10 cellular contexts compared by ENCODE assay signal in the genomic region with DNA sequence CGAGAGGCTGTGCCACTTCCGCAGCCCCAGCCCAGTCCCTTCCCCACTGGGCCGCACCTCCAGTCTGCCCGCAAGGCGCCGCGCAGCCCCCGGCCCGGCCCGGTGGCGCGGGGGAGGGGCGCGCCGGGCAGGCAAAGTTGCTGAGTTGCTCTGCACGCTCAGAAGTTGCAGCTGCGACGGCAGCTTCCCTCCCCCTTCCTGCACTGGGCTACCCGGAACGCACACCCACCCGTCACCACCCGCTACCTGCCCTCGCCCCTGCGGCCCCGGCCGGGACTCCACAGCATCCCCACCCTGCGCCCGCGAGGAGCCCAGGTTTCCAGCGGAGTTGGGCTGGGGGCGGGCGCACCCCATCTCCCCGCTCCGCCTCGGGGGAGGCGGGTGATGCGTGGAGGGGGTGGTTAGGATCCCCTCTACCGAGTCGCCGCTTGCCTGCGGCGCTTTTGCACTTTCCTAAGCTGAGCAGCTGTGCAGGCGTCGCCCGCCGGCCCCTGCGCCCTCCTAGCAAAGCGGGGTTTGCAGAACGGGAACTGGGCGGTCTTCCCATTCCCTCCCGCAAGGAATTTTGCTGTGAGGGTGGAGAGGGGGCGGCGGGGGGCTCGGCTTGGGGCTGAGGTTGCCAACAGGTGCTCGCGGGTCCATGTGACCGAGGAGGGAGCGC. TPM values are rescaled to one million over a fixed set of nuclear protein-coding genes. Genes with fewer than 3 reads are reported as not detected.
DNase-seq lines count a peak whose midpoint lies in the region; ATAC-seq, FAIRE-seq and TF ChIP-seq lines count a peak whose summit lies in the region.
"Had no signal": no experiment of that assay in that cellular context is flagged by ENCODE, and none has a peak within 500 bp of the region (broad histone marks: within the 10 kb centered on the region; RNA-seq: fewer than 3 reads in every experiment).

No MANE protein-coding gene starts in this region.

- ATAC-seq in HG03354 (IDR thresholded peaks at IDR 0.05; ENCODE audit: poor library complexity, severe bottlenecking, unreplicated experiment), result peak; percentile 69

- 0% methylated on average over 11 of the region's 58 CpGs for WGBS in smooth muscle cell (ENCODE audit: low lambda C conversion rate)

- H3K27ac ChIP-seq in SK-N-MC, result peak overlapping the region; percentile 99
- peak overlapping the region; percentile 86 for H3K27ac ChIP-seq in astrocyte (ENCODE audit: low read depth, low read length)
- no peak overlapping the region for H3K27ac ChIP-seq in iPS-18a (ENCODE audit: low read length)
- H3K27ac ChIP-seq in smooth muscle cell (ENCODE audit: low read depth), result peak overlapping the region; percentile 93

- H3K27me3 ChIP-seq in astrocyte (ENCODE audit: insufficient read depth, low read length) (no peaks in the 10 kb centered on the region), iPS-18a (ENCODE audit: control insufficient read depth, insufficient read depth, low read length) (peaks cover 28% of the 10 kb centered on the region), smooth muscle cell (ENCODE audit: low read depth) (no peaks in the 10 kb centered on the region)

- H3K9me3 Mint-ChIP-seq in astrocyte (ENCODE audit: unreplicated experiment), result no peaks in the 10 kb centered on the region

- H3K9me3 ChIP-seq in SK-N-MC (ENCODE audit: low read depth, low read length) (no peaks in the 10 kb centered on the region), astrocyte (ENCODE audit: insufficient read depth, low read depth, low read length) (no peaks in the 10 kb centered on the region), iPS-18a (ENCODE audit: control insufficient read depth, low read depth, low read length) (no peaks in the 10 kb centered on the region), smooth muscle cell (replicated peaks; ENCODE audit: low read depth) (no peaks in the 10 kb centered on the region)

- H3K4me1 Mint-ChIP-seq in astrocyte (ENCODE audit: low read depth, unreplicated experiment), result peaks cover 13% of the 10 kb centered on the region

- H3K36me3 ChIP-seq in SK-N-MC (ENCODE audit: insufficient read depth, low read length) (no peaks in the 10 kb centered on the region), astrocyte (ENCODE audit: insufficient read depth, low read length) (no peaks in the 10 kb centered on the region), iPS-18a (ENCODE audit: control insufficient read depth, low read depth, low read length) (no peaks in the 10 kb centered on the region), smooth muscle cell (ENCODE audit: low read depth) (no peaks in the 10 kb centered on the region)

- H3F3A ChIP-seq in smooth muscle cell (ENCODE audit: low read depth), result peaks cover 4% of the 10 kb centered on the region

- peak overlapping the region; percentile 34 for H3K4me3 Mint-ChIP-seq in astrocyte (ENCODE audit: unreplicated experiment)

- no peaks in the 10 kb centered on the region for H4K20me1 ChIP-seq in astrocyte (ENCODE audit: insufficient read depth, low read length)
- no peaks in the 10 kb centered on the region for H4K20me1 ChIP-seq in smooth muscle cell (ENCODE audit: low read depth)

- H3K4me3 ChIP-seq in SK-N-MC (peak overlapping the region; percentile 96), astrocyte (ENCODE audit: insufficient read depth, low read depth, low read length) (peak overlapping the region; percentile 59), iPS-18a (ENCODE audit: low read length) (peak overlapping the region; percentile 70), smooth muscle cell (peak overlapping the region; percentile 60)

- H2AFZ ChIP-seq in astrocyte (ENCODE audit: low read depth, low read length) (peak overlapping the region; percentile 83), smooth muscle cell (ENCODE audit: low read depth) (peak overlapping the region; percentile 56)

- H3K79me2 ChIP-seq in astrocyte (ENCODE audit: insufficient read depth, low read length) (no peaks in the 10 kb centered on the region), smooth muscle cell (ENCODE audit: low read depth) (no peaks in the 10 kb centered on the region)

- peak overlapping the region; percentile 94 for H3K4me2 ChIP-seq in astrocyte (ENCODE audit: low read length)
- peak overlapping the region; percentile 91 for H3K4me2 ChIP-seq in smooth muscle cell

- H3K9ac ChIP-seq in SK-N-MC (ENCODE audit: insufficient read length) (peak overlapping the region; percentile 86), astrocyte (ENCODE audit: low read length) (peak overlapping the region; percentile 72), iPS-18a (ENCODE audit: low read length) (peak overlapping the region; percentile 61), smooth muscle cell (ENCODE audit: low read depth) (peak overlapping the region; percentile 83)

- peaks cover 21% of the 10 kb centered on the region for H3K4me1 ChIP-seq in astrocyte (ENCODE audit: insufficient read depth, low read length)
- H3K4me1 ChIP-seq in iPS-18a (ENCODE audit: control insufficient read depth, low read depth, low read length), result peaks cover 9% of the 10 kb centered on the region
- peaks cover 3% of the 10 kb centered on the region for H3K4me1 ChIP-seq in smooth muscle cell (ENCODE audit: low read depth)

- no peaks in the 10 kb centered on the region for H3K36me3 Mint-ChIP-seq in astrocyte (ENCODE audit: low read depth, unreplicated experiment)

- no peak overlapping the region for H3K27ac Mint-ChIP-seq in astrocyte (ENCODE audit: unreplicated experiment)

- no peak for FAIRE-seq in astrocyte (lab: Jason Lieb, UNC)
- FAIRE-seq: A204.1, endometrium had no signal

- TF ChIP-seq CTCF in astrocyte (IDR thresholded peaks at IDR 0.05; ENCODE audit: insufficient read depth, low read depth, low read length) (no peak), smooth muscle cell (IDR thresholded peaks at IDR 0.05; ENCODE audit: borderline replicate concordance, insufficient read depth, poor library complexity, severe bottlenecking) (no peak)

- no peaks in the 10 kb centered on the region for H3K27me3 Mint-ChIP-seq in astrocyte (ENCODE audit: low read depth, unreplicated experiment)

- DNase-seq in DMS153 (lab: John Stamatoyannopoulos, UW) (peak; percentile 12), DMS153 treated with DMSO at 0.1 percent for 48 hours (lab: John Stamatoyannopoulos, UW; ENCODE audit: unreplicated experiment) (no peak), SK-N-MC (ENCODE audit: low read depth, low spot score) (no peak), astrocyte (ENCODE audit: low read depth) (peak; percentile 22), smooth muscle cell (lab: John Stamatoyannopoulos, UW; ENCODE audit: unreplicated experiment) (peak; percentile 35), putamen (ENCODE audit: low spot score) (no peak)

RNA-seq across cellular contexts. Expression of a gene that starts 55.9 kb away (rescaled TPM):
- total RNA-seq in astrocyte (37.2 and 41.8 TPM in 2 replicates), smooth muscle cell (19.8 and 26.1 TPM in 2 replicates)
- 13.2 and 17.7 TPM in 2 replicates for polyA plus RNA-seq in smooth muscle cell

Comparison
In these comparisons a context has a peak if more than half of its experiments do, and no peak if none do; other contexts are left out.
1. DNase-seq: peak in DMS153 (single experiment), astrocyte (single experiment) and smooth muscle cell (single experiment); none in DMS153 treated with DMSO at 0.1 percent for 48 hours (single experiment), SK-N-MC (single experiment) and putamen (single experiment).
2. Peak in every context shown above with its lines, with median percentiles within 50 percentile points of each other: H3K4me3 ChIP-seq and H3K9ac ChIP-seq.